22 cellular contexts compared by ENCODE assay signal in genomic region chr5:116861662-116862061, GRCh38.
"Had no signal": no experiment of that assay in that cellular context is flagged by ENCODE, and none has a peak within 500 bp of the region (broad histone marks: within the 10 kb centered on the region; RNA-seq: fewer than 3 reads in every experiment).

No MANE protein-coding gene starts in this region.

- FAIRE-seq: astrocyte, endothelial cell of umbilical vein, small intestine had no signal

- ATAC-seq: activated naive CD4-positive, alpha-beta T cell treated with anti-CD3 and anti-CD28 coated beads, Interleukin-2, amount 50 U/mL, for 72 hours; gastroesophageal sphincter; heart right ventricle had no signal

- H3K27me3 ChIP-seq: adrenal gland, esophagus muscularis mucosa, gastroesophageal sphincter, heart right ventricle, right atrium auricular region, stomach, upper lobe of left lung had no signal

- H3K36me3 ChIP-seq: adrenal gland, esophagus muscularis mucosa, gastroesophageal sphincter, heart right ventricle, right atrium auricular region, stomach, upper lobe of left lung had no signal

- H3K36me3 Mint-ChIP-seq: activated CD4-positive, alpha-beta memory T cell treated with anti-CD3 and anti-CD28 coated beads for 36 hours; activated naive CD4-positive, alpha-beta T cell treated with anti-CD3 and anti-CD28 coated beads, Interleukin-2, amount 50 U/mL, for 72 hours had no signal

- H3K4me1 Mint-ChIP-seq: activated B cell treated with CpG ODN at 0.5 μM for 24 hours had no signal

- H3K27me3 Mint-ChIP-seq: activated CD4-positive, alpha-beta memory T cell treated with anti-CD3 and anti-CD28 coated beads for 36 hours; dendritic cell treated with granulocyte-macrophage colony-stimulating factor and Interleukin-4, amounts not matched to agents 40 ng/mL and 50 ng/mL, for 4 days had no signal

- H3K27ac ChIP-seq: adrenal gland, esophagus muscularis mucosa, gastroesophageal sphincter, heart right ventricle, right atrium auricular region, upper lobe of left lung had no signal

- H3K4me3 Mint-ChIP-seq: activated B cell treated with CpG ODN at 0.5 μM for 24 hours; activated CD4-positive, alpha-beta memory T cell treated with anti-CD3 and anti-CD28 coated beads for 36 hours; activated T-helper 1 cell treated with anti-CD3 and anti-CD28 coated beads, Interleukin-12 subunit alpha, Interleukin-12 subunit beta, Interleukin-2, Interleukin-4 antibody, amounts not matched to agents 30 ng/mL and 10 ng/mL and 1 ng/mL, durations not matched to agents 14 hours and 24 hours and 36 hours; dendritic cell treated with granulocyte-macrophage colony-stimulating factor and Interleukin-4, amounts not matched to agents 40 ng/mL and 50 ng/mL, for 4 days; T-helper 2 cell treated with Interferon-gamma antibody and Interleukin-4, amounts not matched to agents 5 μg/mL and 100 μg/mL, for 36 hours had no signal

- H3K4me1 ChIP-seq: adrenal gland, gastroesophageal sphincter, right atrium auricular region, upper lobe of left lung had no signal

- H3K27ac Mint-ChIP-seq: activated B cell treated with CpG ODN at 0.5 μM for 24 hours; activated CD4-positive, alpha-beta memory T cell treated with anti-CD3 and anti-CD28 coated beads for 36 hours; activated naive CD4-positive, alpha-beta T cell treated with anti-CD3 and anti-CD28 coated beads, Interleukin-2, amount 50 U/mL, for 72 hours; activated T-helper 1 cell treated with anti-CD3 and anti-CD28 coated beads, Interleukin-12 subunit alpha, Interleukin-12 subunit beta, Interleukin-2, Interleukin-4 antibody, amounts not matched to agents 30 ng/mL and 10 ng/mL and 1 ng/mL, durations not matched to agents 14 hours and 24 hours and 36 hours; dendritic cell treated with granulocyte-macrophage colony-stimulating factor and Interleukin-4, amounts not matched to agents 40 ng/mL and 50 ng/mL, for 4 days; T-helper 2 cell treated with Interferon-gamma antibody and Interleukin-4, amounts not matched to agents 5 μg/mL and 100 μg/mL, for 36 hours had no signal

- H3K4me3 ChIP-seq: adrenal gland, esophagus muscularis mucosa, gastroesophageal sphincter, heart right ventricle, right atrium auricular region, stomach, upper lobe of left lung had no signal

- H3K9me3 Mint-ChIP-seq: activated B cell treated with CpG ODN at 0.5 μM for 24 hours; activated CD4-positive, alpha-beta memory T cell treated with anti-CD3 and anti-CD28 coated beads for 36 hours; activated T-helper 1 cell treated with anti-CD3 and anti-CD28 coated beads, Interleukin-12 subunit alpha, Interleukin-12 subunit beta, Interleukin-2, Interleukin-4 antibody, amounts not matched to agents 30 ng/mL and 10 ng/mL and 1 ng/mL, durations not matched to agents 14 hours and 24 hours and 36 hours; T-helper 2 cell treated with Interferon-gamma antibody and Interleukin-4, amounts not matched to agents 5 μg/mL and 100 μg/mL, for 36 hours had no signal

- H3K9me3 ChIP-seq: adrenal gland, esophagus muscularis mucosa, gastroesophageal sphincter, heart right ventricle, right atrium auricular region, stomach, upper lobe of left lung had no signal

- DNase-seq: activated B cell treated with CpG ODN at 0.5 μM for 24 hours; activated CD4-positive, alpha-beta memory T cell treated with anti-CD3 and anti-CD28 coated beads for 36 hours; activated CD4-positive, alpha-beta T cell treated with anti-CD3 and anti-CD28 coated beads for 4 hours; activated gamma-delta T cell treated with Interleukin-2 at 50 U/mL for 16 hours; activated T-cell treated with anti-CD3 and anti-CD28 coated beads for 4 hours; adrenal gland; effector CD8-positive, alpha-beta T cell; heart right ventricle; occipital lobe; small intestine; stimulated activated CD4-positive, alpha-beta T cell treated with anti-CD3 and anti-CD28 coated beads, Interleukin-4, amount 100 ng/mL, for 1 hour; stomach; upper lobe of left lung had no signal
